In genomic region chr1:247118946-247119446, GRCh38 we compare ENCODE assay signal across 9 cellular contexts. TPM values are rescaled to one million over a fixed set of nuclear protein-coding genes. Genes with fewer than 3 reads are reported as not detected.
DNase-seq lines count a peak whose midpoint lies in the region; ATAC-seq, FAIRE-seq and TF ChIP-seq lines count a peak whose summit lies in the region.
"Had no signal": no experiment of that assay in that cellular context is flagged by ENCODE, and none has a peak within 500 bp of the region (broad histone marks: within the 10 kb centered on the region; RNA-seq: fewer than 3 reads in every experiment).

No MANE protein-coding gene starts in this region.

- H3K27me3 ChIP-seq in cardiac muscle cell, result no peaks in the 10 kb centered on the region
- H3K27me3 ChIP-seq in OCI-LY3 (ENCODE audit: low read depth, low read length), result no peaks in the 10 kb centered on the region

- no peak overlapping the region for H2AFZ ChIP-seq in OCI-LY3 (ENCODE audit: low read depth, low read length)

- intact Hi-C loops in left ventricle myocardium superior (cut with micrococcal nuclease) (no loop called here), cardiac septum (cut with DNase I) (no loop called here)

- H4K20me1 ChIP-seq in OCI-LY3 (ENCODE audit: insufficient read depth, low read length), result no peaks in the 10 kb centered on the region

- no peak for ATAC-seq in left ventricle myocardium superior
- ATAC-seq in HG02759 (IDR thresholded peaks at IDR 0.05; ENCODE audit: unreplicated experiment), result no peak

- H3K27ac ChIP-seq in cardiac muscle cell (no peak overlapping the region), OCI-LY3 (ENCODE audit: low read length) (no peak overlapping the region)

- no peak overlapping the region for H3K9ac ChIP-seq in OCI-LY3 (ENCODE audit: low read length)

- no peaks in the 10 kb centered on the region for H3K9me3 ChIP-seq in cardiac muscle cell (ENCODE audit: low read depth)
- no peaks in the 10 kb centered on the region for H3K9me3 ChIP-seq in OCI-LY3 (ENCODE audit: insufficient read depth, low read length)

- FAIRE-seq in urothelium cell line (lab: Jason Lieb, UNC), result no peak
- FAIRE-seq: GM18507 had no signal

- no peaks in the 10 kb centered on the region for H3K36me3 ChIP-seq in cardiac muscle cell
- no peaks in the 10 kb centered on the region for H3K36me3 ChIP-seq in OCI-LY3 (replicated peaks; ENCODE audit: low read depth, low read length)

- H3K4me1 ChIP-seq in cardiac muscle cell (ENCODE audit: low read depth), result no peaks in the 10 kb centered on the region
- no peaks in the 10 kb centered on the region for H3K4me1 ChIP-seq in OCI-LY3 (ENCODE audit: low read length)

- H3K4me2 ChIP-seq in OCI-LY3 (ENCODE audit: low read length), result no peak overlapping the region

- H3K4me3 ChIP-seq in cardiac muscle cell (no peak overlapping the region), OCI-LY3 (ENCODE audit: low read length) (no peak overlapping the region), epithelial cell of proximal tubule (ENCODE audit: low read depth, low read length) (no peak overlapping the region)

- TF ChIP-seq CTCF in cardiac muscle cell (IDR thresholded peaks at IDR 0.05; ENCODE audit: low read depth, low read length) (peak; percentile 17), OCI-LY3 (IDR thresholded peaks at IDR 0.05; ENCODE audit: low read depth, low read length) (peak; percentile 47), epithelial cell of proximal tubule (conservative IDR thresholded peaks at IDR 0.05; ENCODE audit: low read depth, low read length) (peak; percentile 19)

- DNase-seq in cardiac muscle cell (ENCODE audit: low read depth in 1 of 2, low spot score in 1 of 2) (peak; percentile 47 to 80), left ventricle myocardium superior (no peak), epithelial cell of proximal tubule (ENCODE audit: low read depth) (no peak), urothelium cell line (ENCODE audit: low spot score) (peak; percentile 55), cardiac septum (ENCODE audit: low spot score) (no peak), ecto neural progenitor cell (ENCODE audit: low spot score) (no peak)

- no peaks in the 10 kb centered on the region for H3K79me2 ChIP-seq in OCI-LY3 (ENCODE audit: low read length)

RNA-seq across cellular contexts. Expression of gene ZNF669, which starts 14.8 kb away (rescaled TPM):
- 14.6 and 23.2 TPM in 2 replicates for total RNA-seq in cardiac muscle cell
- 4.4 and 5.0 TPM in 2 replicates for polyA plus RNA-seq in cardiac muscle cell
- 3.7 TPM for total RNA-seq in left ventricle myocardium superior
- total RNA-seq in epithelial cell of proximal tubule, result 7.9 and 11.3 TPM in 2 replicates
- total RNA-seq in cardiac septum, result 3.1 TPM

RNA-seq across cellular contexts. Expression of gene ZNF670, which starts 40.4 kb away (rescaled TPM):
- total RNA-seq in cardiac muscle cell, result 1.3 and 3.5 TPM in 2 replicates
- 1.4 and 3.3 TPM in 2 replicates for polyA plus RNA-seq in cardiac muscle cell
- 1.5 TPM for total RNA-seq in left ventricle myocardium superior
- total RNA-seq in epithelial cell of proximal tubule, result 2.3 and 4.7 TPM in 2 replicates
- 0.75 TPM for total RNA-seq in cardiac septum

RNA-seq across cellular contexts. Expression of gene ZNF124, which starts 52.8 kb away (rescaled TPM):
- total RNA-seq in cardiac muscle cell (52.6 and 53.9 TPM in 2 replicates), left ventricle myocardium superior (7.3 TPM), epithelial cell of proximal tubule (15.4 and 20.3 TPM in 2 replicates), cardiac septum (14.9 TPM)
- polyA plus RNA-seq in cardiac muscle cell, result 8.0 and 8.2 TPM in 2 replicates

Comparison
In these comparisons a context has a peak if more than half of its experiments do, and no peak if none do; other contexts are left out.
1. DNase-seq: peak in cardiac muscle cell (2 of 2) and urothelium cell line (single experiment); none in left ventricle myocardium superior (single experiment), epithelial cell of proximal tubule (single experiment), cardiac septum (single experiment) and ecto neural progenitor cell (single experiment).
2. Peak in every context shown above with its lines, with median percentiles within 50 percentile points of each other: CTCF ChIP-seq.